10 cellular contexts compared by ENCODE assay signal in the genomic region with DNA sequence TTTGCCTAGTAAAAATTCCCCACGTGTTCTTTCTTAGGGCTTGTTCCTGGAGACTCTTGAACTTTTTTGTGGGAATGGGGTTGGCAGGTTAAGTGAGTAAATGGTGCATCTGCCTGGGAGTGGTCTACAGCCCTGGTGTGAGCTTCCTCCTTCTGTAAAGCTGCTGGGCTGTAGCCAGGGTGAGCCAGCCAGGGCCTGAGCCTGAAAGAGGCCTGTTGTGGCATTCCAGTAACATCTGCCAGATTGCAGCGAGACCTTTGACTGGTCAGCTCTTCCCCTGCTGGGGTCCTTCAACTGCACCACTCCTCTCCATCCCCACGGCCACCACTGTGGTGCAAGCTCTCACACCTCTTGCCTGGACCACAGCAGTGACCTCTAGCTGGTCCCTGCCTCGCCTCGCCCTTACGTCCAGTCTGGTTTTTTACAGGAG. TPM values are rescaled to one million over a fixed set of nuclear protein-coding genes. Genes with fewer than 3 reads are reported as not detected.
DNase-seq lines count a peak whose midpoint lies in the region; ATAC-seq, FAIRE-seq and TF ChIP-seq lines count a peak whose summit lies in the region.
"Had no signal": no experiment of that assay in that cellular context is flagged by ENCODE, and none has a peak within 500 bp of the region (broad histone marks: within the 10 kb centered on the region; RNA-seq: fewer than 3 reads in every experiment).

No MANE protein-coding gene starts in this region.

- no peak for TF ChIP-seq EP300 in ovary (IDR thresholded peaks at IDR 0.05)

- H3K4me1 ChIP-seq in gastrocnemius medialis, result peaks cover 88 to 93% of the 10 kb centered on the region in 2 donors
- peaks cover 15% of the 10 kb centered on the region for H3K4me1 ChIP-seq in ovary (ENCODE audit: insufficient read depth)

- CTCF ChIA-PET in activated B cell treated with CpG ODN at 0.5 μM for 24 hours (lab: Charles Lee), result interaction anchor here (0.7 to 3.1 kb wide), 4 partner anchors 58 to 84 kb away, joined by 3 to 22 read pairs (median 8); partner anchors contain the start of gene IRF1

- peak; percentile 20 for FAIRE-seq in GM12891 (lab: Jason Lieb, UNC)

- H3K4me3 ChIP-seq in gastrocnemius medialis, result no peak overlapping the region
- no peak overlapping the region for H3K4me3 ChIP-seq in ovary

- WGBS in ovary, 3 donors, result 75 to 79% (median 79%) methylated on average over 6 of the region's 6 CpGs

- peak overlapping the region; percentile 70 for H3K27ac Mint-ChIP-seq in activated B cell treated with CpG ODN at 0.5 μM for 24 hours

- H3K36me3 Mint-ChIP-seq in activated B cell treated with CpG ODN at 0.5 μM for 24 hours (ENCODE audit: low read depth), result peaks cover 19% of the 10 kb centered on the region

- no peak overlapping the region for H3K4me3 Mint-ChIP-seq in activated B cell treated with CpG ODN at 0.5 μM for 24 hours

- TF ChIP-seq CTCF in activated B cell treated with CpG ODN at 0.5 μM for 24 hours (IDR thresholded peaks at IDR 0.05), result no peak
- TF ChIP-seq CTCF in gastrocnemius medialis (IDR thresholded peaks at IDR 0.05 in 4 of 5, conservative IDR thresholded peaks at IDR 0.05 in 1 of 5), result no peak
- no peak for TF ChIP-seq CTCF in ovary (IDR thresholded peaks at IDR 0.05)

- POLR2A ChIA-PET in activated B cell treated with CpG ODN at 0.5 μM for 24 hours (lab: Charles Lee), result interaction anchor here (0.6 to 7.9 kb wide), 9 partner anchors 9 to 84 kb away, joined by 4 to 246 read pairs (median 6); partner anchors contain the start of gene IRF1

- H3K27me3 ChIP-seq in gastrocnemius medialis, result no peaks in the 10 kb centered on the region
- H3K27me3 ChIP-seq in ovary, result no peaks in the 10 kb centered on the region

- no peaks in the 10 kb centered on the region for H3K9me3 Mint-ChIP-seq in activated B cell treated with CpG ODN at 0.5 μM for 24 hours
- H3K9me3 Mint-ChIP-seq: activated naive CD4-positive, alpha-beta T cell treated with anti-CD3 and anti-CD28 coated beads, Interleukin-2, amount 50 U/mL, for 72 hours had no signal

- no peaks in the 10 kb centered on the region for H3K36me3 ChIP-seq in gastrocnemius medialis
- H3K36me3 ChIP-seq in ovary, result no peaks in the 10 kb centered on the region

- H3K9me3 ChIP-seq in gastrocnemius medialis (no peaks in the 10 kb centered on the region), ovary (no peaks in the 10 kb centered on the region)

- TF ChIP-seq POLR2A in GM12891 (IDR thresholded peaks at IDR 0.05; ENCODE audit: low read depth, low read length), result no peak
- TF ChIP-seq POLR2A in gastrocnemius medialis (IDR thresholded peaks at IDR 0.05), result no peak
- TF ChIP-seq POLR2A in ovary (IDR thresholded peaks at IDR 0.05), result no peak

- peaks cover 96% of the 10 kb centered on the region for H3K4me1 Mint-ChIP-seq in activated B cell treated with CpG ODN at 0.5 μM for 24 hours

- no peaks in the 10 kb centered on the region for H3K27me3 Mint-ChIP-seq in activated B cell treated with CpG ODN at 0.5 μM for 24 hours

- peak overlapping the region; percentile 87 to 99 (median 94) for H3K27ac ChIP-seq in gastrocnemius medialis
- no peak overlapping the region for H3K27ac ChIP-seq in ovary

- intact Hi-C loops in activated B cell treated with CpG ODN at 0.5 μM for 24 hours (cut with micrococcal nuclease), result no loop called here
- intact Hi-C loops in left ventricle myocardium superior (cut with micrococcal nuclease), result loop anchor here (10.0 kb wide), 1 partner anchor 78 kb away; the partner anchor contains the start of gene IRF1
- intact Hi-C loops in gastrocnemius medialis (cut with DNase I; ENCODE audit: low total_unique reads), result no loop called here
- intact Hi-C loops in ovary (cut with DNase I), result loop anchor here in 2 of 4 donors (5.0 to 10.0 kb wide), 2 partner anchors 78 to 80 kb away; partner anchors contain the start of gene IRF1 (in 1 of the 2)

- in situ Hi-C loops in gastrocnemius medialis (cut with MboI; ENCODE audit: low sequenced_read_pairs in 4 of 4), result no loop called here

- DNase-seq in GM12891 (ENCODE audit: insufficient read length, low spot score), result no peak
- DNase-seq in activated B cell treated with CpG ODN at 0.5 μM for 24 hours, result no peak
- peak; percentile 67 for DNase-seq in left ventricle myocardium superior
- peak in 1 of 2 donors; percentile 55 for DNase-seq in gastrocnemius medialis
- DNase-seq in ovary, result no peak
- DNase-seq in NCI-H526 (lab: John Stamatoyannopoulos, UW), result no peak
- DNase-seq in COLO829 (ENCODE audit: low spot score), result no peak
- DNase-seq: NCI-H1694 treated with DMSO at 0.1 percent for 48 hours had no signal

- no peak for ATAC-seq in activated B cell treated with CpG ODN at 0.5 μM for 24 hours (ENCODE audit: low read depth)
- peak; percentile 38 for ATAC-seq in left ventricle myocardium superior
- ATAC-seq in gastrocnemius medialis, result no peak
- no peak for ATAC-seq in GM21619 (IDR thresholded peaks at IDR 0.05; ENCODE audit: unreplicated experiment)
- ATAC-seq: activated naive CD4-positive, alpha-beta T cell treated with anti-CD3 and anti-CD28 coated beads, Interleukin-2, amount 50 U/mL, for 72 hours had no signal

TF ChIP-seq in GM12891, 5 proteins besides CTCF, POLR2A, EP300 and RAD21:
- TF ChIP-seq POLR2AphosphoS5 (IDR thresholded peaks at IDR 0.05; ENCODE audit: low read depth, low read length), result no peak
- no peak for TF ChIP-seq SPI1 (IDR thresholded peaks at IDR 0.05; ENCODE audit: low read depth, low read length)
- no peak for TF ChIP-seq PAX5 (IDR thresholded peaks at IDR 0.05; ENCODE audit: insufficient read depth, low read length, severe bottlenecking)
- no peak for TF ChIP-seq POU2F2 (IDR thresholded peaks at IDR 0.05; ENCODE audit: low read depth, low read length)
- TF ChIP-seq TAF1 (IDR thresholded peaks at IDR 0.05; ENCODE audit: low read depth, low read length), result no peak
TF ChIP-seq in GM12891: peak in this region for 0.

RNA-seq across cellular contexts. Expression of gene SLC22A5, which starts 47.5 kb away (rescaled TPM):
- polyA plus RNA-seq in GM12891 (2012; ENCODE audit: low read depth, missing spikeins), result 0.33 TPM
- total RNA-seq in activated B cell treated with CpG ODN at 0.5 μM for 24 hours (5.4 and 6.6 TPM in 2 replicates), left ventricle myocardium superior (26.6 TPM), gastrocnemius medialis (100 to 1,000 TPM in 1 of 4 donors, 10 to 100 TPM in 3; 56.2 to 116 (median 79.2) TPM), ovary (10 to 100 TPM in 6 of 7 donors, 1 to 10 TPM in 1; 8.7 to 37.5 (median 10.6) TPM)
- polyA plus RNA-seq in ovary, result 10 to 100 TPM in 1 of 2 donors, 1 to 10 TPM in 1; 5.2 to 10.4 TPM

Comparison
In these comparisons a context has a peak if more than half of its experiments do, and no peak if none do; other contexts are left out.
1. H3K27ac ChIP-seq: peak in gastrocnemius medialis (4 of 4); none in ovary (0 of 2).